ENCODE assay signal across 8 cellular contexts in the genomic region with DNA sequence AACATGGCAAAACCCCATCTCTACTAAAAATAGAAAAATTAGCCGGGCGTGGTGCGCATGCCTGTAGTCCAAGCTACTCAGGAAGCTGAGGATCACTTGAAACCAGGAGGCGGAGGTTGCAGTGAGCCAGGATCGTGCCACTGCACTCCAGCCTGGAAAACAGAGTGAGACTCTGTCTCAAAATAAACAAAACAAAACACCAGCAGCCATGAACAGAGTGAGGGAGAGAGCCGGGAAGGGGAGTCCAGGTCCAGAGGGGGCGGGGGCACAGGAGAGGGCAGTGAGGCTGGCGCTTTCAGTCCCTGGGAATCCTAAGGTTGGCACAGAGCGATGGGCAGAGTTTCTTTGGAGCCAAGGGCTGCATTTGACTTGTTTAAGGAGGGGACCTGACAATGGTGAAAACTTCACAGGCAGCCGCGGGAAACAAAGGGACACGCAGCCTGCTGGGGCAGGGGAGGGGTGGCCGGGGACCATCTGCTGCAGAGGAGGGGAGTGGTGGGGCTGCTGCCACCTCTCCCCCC. TPM values are rescaled to one million over a fixed set of nuclear protein-coding genes. Genes with fewer than 3 reads are reported as not detected.
A peak's percentile ranks its signal among the peaks of the same experiment; 100 is the strongest.
DNase-seq lines count a peak whose midpoint lies in the region; ATAC-seq, FAIRE-seq and TF ChIP-seq lines count a peak whose summit lies in the region.

No MANE protein-coding gene starts in this region.

- in situ Hi-C loops in IMR-90 (cut with MboI; ENCODE audit: low sequenced_read_pairs), result no loop called here

- H3K56ac ChIP-seq in IMR-90 (ENCODE audit: extremely low read depth, insufficient read depth, low read length), result no peak overlapping the region

- H4K8ac ChIP-seq in IMR-90 (ENCODE audit: low read depth in 2 of 2, low read length in 2 of 2), result peak overlapping the region in 1 of 2 experiments; percentile 53; a peak in 1 of 4 replicates

- H4K91ac ChIP-seq in IMR-90 (ENCODE audit: insufficient read depth, low read depth, low read length), result no peak overlapping the region

- H3K18ac ChIP-seq in IMR-90 (ENCODE audit: low read depth, low read length), result no peak overlapping the region

- H4K20me1 ChIP-seq in BLaER1 (peaks cover 45% of the 10 kb centered on the region), IMR-90 (ENCODE audit: insufficient read depth, low read length) (no peaks in the 10 kb centered on the region), astrocyte (ENCODE audit: insufficient read depth, low read length) (no peaks in the 10 kb centered on the region)

- no peak overlapping the region for H3K4me3 Mint-ChIP-seq in astrocyte (ENCODE audit: unreplicated experiment)
- peak overlapping the region; percentile 93 to 98 (median 96) for H3K4me3 Mint-ChIP-seq in naive thymus-derived CD8-positive, alpha-beta T cell

- peaks cover 2% of the 10 kb centered on the region for H3K36me3 Mint-ChIP-seq in astrocyte (ENCODE audit: low read depth, unreplicated experiment)
- peaks cover 0 to 37% (median 1%) of the 10 kb centered on the region in 3 donors for H3K36me3 Mint-ChIP-seq in naive thymus-derived CD8-positive, alpha-beta T cell

- H3K27me3 ChIP-seq in BLaER1 (no peaks in the 10 kb centered on the region), IMR-90 (ENCODE audit: control insufficient read depth, insufficient read depth, low read length) (peaks cover 9% of the 10 kb centered on the region; the same call in 1 of the 2 replicates), astrocyte (ENCODE audit: insufficient read depth, low read length) (no peaks in the 10 kb centered on the region)

- ATAC-seq in IMR-90 (ENCODE audit: low read depth) (peak; percentile 51), GM18858 (IDR thresholded peaks at IDR 0.05; ENCODE audit: unreplicated experiment) (no peak), GM19351 (IDR thresholded peaks at IDR 0.05; ENCODE audit: unreplicated experiment) (no peak)
- no peak for ATAC-seq in naive thymus-derived CD8-positive, alpha-beta T cell

- H3K4me2 ChIP-seq in BLaER1, result peak overlapping the region; percentile 99
- H3K4me2 ChIP-seq in IMR-90 (ENCODE audit: low read depth, low read length), result no peak overlapping the region
- peak overlapping the region; percentile 50 for H3K4me2 ChIP-seq in astrocyte (ENCODE audit: low read length)

- no peaks in the 10 kb centered on the region for H3K79me2 ChIP-seq in astrocyte (ENCODE audit: insufficient read depth, low read length)

- dilution Hi-C loops in IMR-90 (cut with HindIII; ENCODE audit: low sequenced_read_pairs, unreplicated experiment), result no loop called here

- intact Hi-C loops in IMR-90 (cut with micrococcal nuclease), result no loop called here

- TF ChIP-seq RAD21 in IMR-90 (IDR thresholded peaks at IDR 0.05; ENCODE audit: low read length), result no peak

- DNase-seq in IMR-90 (no peak), astrocyte (ENCODE audit: low read depth) (no peak), foreskin melanocyte (no peak)
- DNase-seq in naive thymus-derived CD8-positive, alpha-beta T cell, result no peak
- DNase-seq in stimulated activated CD4-positive, alpha-beta T cell treated with anti-CD3 and anti-CD28 coated beads, Interleukin-2, amount 100 ng/mL, for 48 hours, result no peak

- H2BK5ac ChIP-seq in IMR-90 (ENCODE audit: low read depth, low read length, poor library complexity, severe bottlenecking), result no peak overlapping the region

- H3K9me3 Mint-ChIP-seq in astrocyte (ENCODE audit: unreplicated experiment), result no peaks in the 10 kb centered on the region
- no peaks in the 10 kb centered on the region for H3K9me3 Mint-ChIP-seq in naive thymus-derived CD8-positive, alpha-beta T cell

- H3K9me3 ChIP-seq in BLaER1, result no peaks in the 10 kb centered on the region
- H3K9me3 ChIP-seq in IMR-90 (ENCODE audit: control insufficient read depth, insufficient read depth, low read length), result no peaks in the 10 kb centered on the region
- no peaks in the 10 kb centered on the region for H3K9me3 ChIP-seq in astrocyte (ENCODE audit: insufficient read depth, low read depth, low read length)

- no peak overlapping the region for H2BK20ac ChIP-seq in IMR-90 (ENCODE audit: low read depth, low read length)

- H4K5ac ChIP-seq in IMR-90 (ENCODE audit: low read depth, low read length), result no peak overlapping the region; the same call in 1 of the 2 replicates

- peaks cover 29% of the 10 kb centered on the region for H3K27me3 Mint-ChIP-seq in astrocyte (ENCODE audit: low read depth, unreplicated experiment)
- peaks cover 0 to 2% (median 0%) of the 10 kb centered on the region in 5 donors for H3K27me3 Mint-ChIP-seq in naive thymus-derived CD8-positive, alpha-beta T cell

- H3K14ac ChIP-seq in IMR-90 (replicated peaks; ENCODE audit: low read depth, low read length), result peak overlapping the region; percentile 83

- TF ChIP-seq CTCF in IMR-90 (conservative IDR thresholded peaks at IDR 0.05; ENCODE audit: low read depth, low read length), result no peak
- TF ChIP-seq CTCF in astrocyte (IDR thresholded peaks at IDR 0.05; ENCODE audit: insufficient read depth, low read depth, low read length), result no peak

- H3K27ac ChIP-seq in BLaER1 (peak overlapping the region; percentile 99), IMR-90 (ENCODE audit: insufficient read depth, low read length) (no peak overlapping the region), astrocyte (ENCODE audit: low read depth, low read length) (no peak overlapping the region)

- H2BK15ac ChIP-seq in IMR-90 (ENCODE audit: low read depth, low read length), result no peak overlapping the region

- no peak overlapping the region for H2AK5ac ChIP-seq in IMR-90 (ENCODE audit: low read depth, low read length)

- no TSS peak for BruUV-seq in IMR-90 (replicated peaks; lab: Mats Ljungman, UMichigan)

- H3K4me1 Mint-ChIP-seq in astrocyte (ENCODE audit: low read depth, unreplicated experiment), result peaks cover 8% of the 10 kb centered on the region
- peaks cover 48 to 72% (median 65%) of the 10 kb centered on the region in 4 donors for H3K4me1 Mint-ChIP-seq in naive thymus-derived CD8-positive, alpha-beta T cell

- H3K79me1 ChIP-seq in IMR-90 (ENCODE audit: low read depth in 1 of 2, low read length in 2 of 2), result no peaks in the 10 kb centered on the region

- H3K23ac ChIP-seq in IMR-90 (ENCODE audit: low read depth, low read length), result no peak overlapping the region

- TF ChIP-seq POLR2A in IMR-90 (IDR thresholded peaks at IDR 0.05; ENCODE audit: low read depth, low read length), result no peak

- WGBS in IMR-90 (ENCODE audit: extremely low coverage in 2 of 2, insufficient read length in 1 of 2), 2 experiments, result 65% methylated on average over 5 of the region's 13 CpGs; no CpG with 5 or more reads in 1 of the 2 experiments

- CTCF ChIA-PET in IMR-90 (lab: Yijun Ruan, JAX), result no interaction called here

- H3K4me1 ChIP-seq in BLaER1 (peaks cover 96% of the 10 kb centered on the region), IMR-90 (ENCODE audit: control insufficient read depth, insufficient read depth, low read length) (peaks cover 11% of the 10 kb centered on the region), astrocyte (ENCODE audit: insufficient read depth, low read length) (peaks cover 9% of the 10 kb centered on the region)

- H3K36me3 ChIP-seq in BLaER1 (peaks cover 40% of the 10 kb centered on the region), IMR-90 (ENCODE audit: control insufficient read depth, insufficient read depth, low read length) (no peaks in the 10 kb centered on the region), astrocyte (ENCODE audit: insufficient read depth, low read length) (no peaks in the 10 kb centered on the region)

- H3K4me3 ChIP-seq in BLaER1 (peak overlapping the region; percentile 86), IMR-90 (ENCODE audit: insufficient read depth, low read depth, low read length) (no peak overlapping the region), astrocyte (ENCODE audit: insufficient read depth, low read depth, low read length) (no peak overlapping the region)

- FAIRE-seq in astrocyte (lab: Jason Lieb, UNC), result no peak

- H3K9ac ChIP-seq in BLaER1 (peak overlapping the region; percentile 96), IMR-90 (ENCODE audit: low read depth, low read length) (no peak overlapping the region), astrocyte (ENCODE audit: low read length) (no peak overlapping the region)

- no peaks in the 10 kb centered on the region for H3K9me1 ChIP-seq in IMR-90 (ENCODE audit: insufficient read depth, low read length)

- POLR2A ChIA-PET in IMR-90 (lab: Charles Lee; ENCODE audit: unreplicated experiment), result no interaction called here
- POLR2A ChIA-PET in naive thymus-derived CD8-positive, alpha-beta T cell (lab: Charles Lee), result interaction anchor here (1.2 to 5.1 kb wide), 12 partner anchors 10 to 708 kb away, joined by 3 to 82 read pairs (median 11); partner anchors contain the start of genes CARD10, GGA1, IFT27 and RAC2

- 0 out of 2 replicates have a peak overlapping the region, but pooled peaks have one; percentile 25 for H2BK120ac ChIP-seq in IMR-90 (ENCODE audit: low read depth, low read length)

- H2AK9ac ChIP-seq in IMR-90 (replicated peaks; ENCODE audit: low read depth, low read length, poor library complexity), result no peak overlapping the region

- peak overlapping the region; percentile 78 for H2AFZ ChIP-seq in IMR-90 (replicated peaks; ENCODE audit: low read length, poor library complexity)
- H2AFZ ChIP-seq in astrocyte (ENCODE audit: low read depth, low read length), result no peak overlapping the region

- H3K4ac ChIP-seq in IMR-90 (ENCODE audit: low read depth, low read length), result no peak overlapping the region

- H3K27ac Mint-ChIP-seq in astrocyte (ENCODE audit: unreplicated experiment), result no peak overlapping the region
- H3K27ac Mint-ChIP-seq in naive thymus-derived CD8-positive, alpha-beta T cell, result peak overlapping the region; percentile 94 to 100 (median 96)

RNA-seq across cellular contexts. Expression of gene MFNG, which starts 2.5 kb away (rescaled TPM):
- total RNA-seq in IMR-90 (2012; rRNA removed) (not detected in 2 replicates), astrocyte (0.87 and 1.4 TPM in 2 replicates)
- polyA plus RNA-seq in IMR-90 (2012; rRNA removed), result 0.15 and 0.24 TPM in 2 replicates
- 0.08 and 0.34 TPM in 2 replicates for polyA plus RNA-seq in IMR-90 (2012; cell fraction: cytosol; rRNA removed)
- polyA plus RNA-seq in IMR-90 (2012; cell fraction: nucleus; rRNA removed; ENCODE audit: low replicate concordance), result 0.91 and 1.7 TPM in 2 replicates
- 100 to 1,000 TPM; 233 to 235 TPM for total RNA-seq in naive thymus-derived CD8-positive, alpha-beta T cell
- 100 to 1,000 TPM; 290 to 401 (median 329) TPM for polyA plus RNA-seq in naive thymus-derived CD8-positive, alpha-beta T cell

RNA-seq across cellular contexts. Expression of gene CARD10, which starts 35.6 kb away (rescaled TPM):
- total RNA-seq in IMR-90 (2012; rRNA removed) (6.1 TPM in 2 replicates), astrocyte (19.7 and 22.6 TPM in 2 replicates)
- polyA plus RNA-seq in IMR-90 (2012; rRNA removed), result 18.4 and 19.8 TPM in 2 replicates
- 9.8 and 18.6 TPM in 2 replicates for polyA plus RNA-seq in IMR-90 (2012; cell fraction: cytosol; rRNA removed)
- polyA plus RNA-seq in IMR-90 (2012; cell fraction: nucleus; rRNA removed; ENCODE audit: low replicate concordance), result 23.8 and 66.7 TPM in 2 replicates
- 1 to 10 TPM; 1.2 to 1.4 TPM for total RNA-seq in naive thymus-derived CD8-positive, alpha-beta T cell
- polyA plus RNA-seq in naive thymus-derived CD8-positive, alpha-beta T cell, result under 1 TPM in 1 of 3 donors, not detected in 2; 0.22 TPM

RNA-seq across cellular contexts. Expression of gene ELFN2, which starts 56.4 kb away (rescaled TPM):
- 0.72 and 0.83 TPM in 2 replicates for total RNA-seq in IMR-90 (2012; rRNA removed)
- polyA plus RNA-seq in IMR-90 (2012; rRNA removed), result 5.0 and 6.3 TPM in 2 replicates
- polyA plus RNA-seq in IMR-90 (2012; cell fraction: cytosol; rRNA removed), result 2.2 and 4.8 TPM in 2 replicates
- 13.5 and 26.9 TPM in 2 replicates for polyA plus RNA-seq in IMR-90 (2012; cell fraction: nucleus; rRNA removed; ENCODE audit: low replicate concordance)
- 2.8 and 3.0 TPM in 2 replicates for total RNA-seq in astrocyte
- under 1 TPM; 0.55 to 0.88 TPM for total RNA-seq in naive thymus-derived CD8-positive, alpha-beta T cell
- not detected for polyA plus RNA-seq in naive thymus-derived CD8-positive, alpha-beta T cell

Comparison
In these comparisons a context has a peak if more than half of its experiments do, and no peak if none do; other contexts are left out.
1. RNA of gene MFNG, which starts 2.5 kb away (total RNA-seq): 233 to 235 TPM in naive thymus-derived CD8-positive, alpha-beta T cell; 0.87 to 1.4 TPM in astrocyte and not detected in IMR-90; every median in the first group is over 10 times any median in the second.